In the genomic region with DNA sequence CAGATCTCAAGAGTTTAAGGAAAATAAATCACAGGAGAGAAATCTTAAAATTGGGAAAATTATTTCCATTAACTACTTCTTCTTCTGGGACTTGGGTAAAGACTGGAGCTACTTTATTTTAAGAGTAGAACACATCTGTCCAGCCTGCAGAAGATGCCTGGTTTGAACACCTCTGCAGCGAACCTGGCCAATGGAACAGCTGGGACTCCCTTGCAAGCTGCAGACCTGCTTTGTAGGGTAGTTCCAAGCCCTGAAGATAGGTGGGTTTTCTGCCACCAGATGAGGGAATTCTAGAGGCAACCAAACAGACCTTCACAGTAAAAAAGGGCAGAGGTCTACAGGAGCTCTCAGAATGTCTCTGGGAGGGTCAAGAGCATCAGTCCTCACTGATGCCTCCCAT, we compare ENCODE assay signal across 12 cellular contexts.
"Had no signal": no experiment of that assay in that cellular context is flagged by ENCODE, and none has a peak within 500 bp of the region (broad histone marks: within the 10 kb centered on the region; RNA-seq: fewer than 3 reads in every experiment).

No MANE protein-coding gene starts in this region.

- H3K9me3 ChIP-seq: esophagus squamous epithelium, gastroesophageal sphincter, neutrophil, psoas muscle, right lobe of liver had no signal

- H3K36me3 ChIP-seq: esophagus squamous epithelium, gastroesophageal sphincter, neutrophil, right lobe of liver had no signal

- H3K9me3 Mint-ChIP-seq: effector memory CD8-positive, alpha-beta T cell; naive thymus-derived CD8-positive, alpha-beta T cell had no signal

- H3K4me3 Mint-ChIP-seq: effector memory CD8-positive, alpha-beta T cell had no signal

- H3K36me3 Mint-ChIP-seq: naive thymus-derived CD8-positive, alpha-beta T cell had no signal

- H3K27ac Mint-ChIP-seq: effector memory CD8-positive, alpha-beta T cell had no signal

- H3K27ac ChIP-seq: esophagus squamous epithelium, gastroesophageal sphincter, neutrophil, psoas muscle, right lobe of liver had no signal

- H3K27me3 ChIP-seq: gastroesophageal sphincter, right lobe of liver had no signal

- DNase-seq: esophagus squamous epithelium, foreskin fibroblast, glutamatergic neuron, mammary epithelial cell, psoas muscle, retina, right lobe of liver, trophoblast cell had no signal

- H3K4me3 ChIP-seq: esophagus squamous epithelium, gastroesophageal sphincter, psoas muscle, right lobe of liver had no signal

- H3K4me1 ChIP-seq: esophagus squamous epithelium, gastroesophageal sphincter, psoas muscle, right lobe of liver had no signal
